ENCODE assay signal across 19 cellular contexts in the genomic region with DNA sequence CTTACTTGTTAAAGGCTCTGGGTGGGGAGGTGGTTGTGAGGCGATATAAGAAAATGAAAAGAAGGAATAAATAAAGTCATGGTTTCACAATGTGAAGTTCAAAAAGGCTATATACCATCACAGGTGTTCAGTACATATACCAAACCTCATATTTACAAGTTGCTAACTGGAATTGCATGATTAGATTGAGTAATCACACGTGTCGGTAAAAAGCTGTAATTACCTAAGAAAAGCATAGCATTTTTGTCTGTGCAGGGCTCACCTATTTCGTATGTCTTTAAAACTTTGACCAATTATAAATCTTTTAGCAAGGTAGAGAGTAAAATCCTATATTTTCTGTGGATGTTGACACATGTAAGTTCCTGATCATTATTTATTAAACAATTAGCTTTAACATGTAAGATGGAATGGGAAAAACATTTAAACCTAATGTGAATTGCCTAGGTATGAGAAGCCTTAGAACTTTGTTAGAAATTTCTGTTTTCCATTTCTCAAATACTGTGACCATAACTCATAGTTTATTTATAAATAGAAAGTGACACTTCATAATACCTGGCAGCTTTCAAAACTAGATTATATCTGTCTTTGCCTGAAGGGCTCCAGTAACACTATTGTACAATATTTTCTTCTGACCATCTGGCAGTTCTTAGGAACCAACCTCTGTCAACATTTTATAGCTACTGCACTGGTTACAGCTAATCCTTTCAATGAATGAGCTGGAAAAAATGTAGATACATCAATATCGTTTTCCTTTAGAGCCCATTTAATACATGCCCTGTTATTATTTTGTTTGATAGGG.
DNase-seq lines count a peak whose midpoint lies in the region; ATAC-seq and TF ChIP-seq lines count a peak whose summit lies in the region.
"Had no signal": no experiment of that assay in that cellular context is flagged by ENCODE, and none has a peak within 500 bp of the region (broad histone marks: within the 10 kb centered on the region; RNA-seq: fewer than 3 reads in every experiment).

No MANE protein-coding gene starts in this region.

- peaks cover 9% of the 10 kb centered on the region for H3K4me1 ChIP-seq in endocrine pancreas (ENCODE audit: control insufficient read depth, insufficient read depth, low read length)
- no peaks in the 10 kb centered on the region for H3K4me1 ChIP-seq in A673 (ENCODE audit: insufficient read depth, low read length, poor library complexity, severe bottlenecking)
- H3K4me1 ChIP-seq in hepatocyte (ENCODE audit: insufficient read depth): no peaks in the 10 kb centered on the region
- H3K4me1 ChIP-seq: ascending aorta, thyroid gland had no signal

- no peaks in the 10 kb centered on the region for H3K9me2 ChIP-seq in hepatocyte (replicated peaks; ENCODE audit: insufficient read depth)

- peak; percentile 56 for ATAC-seq in GM21390 (IDR thresholded peaks at IDR 0.05; ENCODE audit: unreplicated experiment)
- ATAC-seq in GM19463 (IDR thresholded peaks at IDR 0.05; ENCODE audit: unreplicated experiment): no peak
- ATAC-seq in CD4-positive, alpha-beta T cell (ENCODE audit: poor library complexity): no peak
- ATAC-seq: HepG2, natural killer cell had no signal

- no peak overlapping the region for H2AFZ ChIP-seq in hepatocyte

- no peaks in the 10 kb centered on the region for H4K20me1 ChIP-seq in hepatocyte (ENCODE audit: insufficient read depth, poor library complexity, severe bottlenecking)

- H3K4me3 Mint-ChIP-seq in CD4-positive, alpha-beta T cell: no peak overlapping the region
- H3K4me3 Mint-ChIP-seq: activated CD4-positive, alpha-beta memory T cell treated with anti-CD3 and anti-CD28 coated beads, Interleukin-2, amount 10 ng/mL, durations not matched to agents 7 days and 5 days; natural killer cell had no signal

- H3K27ac Mint-ChIP-seq in CD4-positive, alpha-beta T cell: no peak overlapping the region
- H3K27ac Mint-ChIP-seq: activated CD4-positive, alpha-beta memory T cell treated with anti-CD3 and anti-CD28 coated beads, Interleukin-2, amount 10 ng/mL, durations not matched to agents 7 days and 5 days; activated T-helper 2 cell treated with anti-CD3 and anti-CD28 coated beads, Interferon-gamma antibody, Interleukin-2, Interleukin-4, amounts not matched to agents 10 μg/mL and 5 μg/mL and 100 μg/mL, durations not matched to agents 14 hours and 24 hours and 36 hours; natural killer cell had no signal

- H3K36me3 Mint-ChIP-seq in CD4-positive, alpha-beta T cell (ENCODE audit: low read depth): peaks cover 7% of the 10 kb centered on the region
- H3K36me3 Mint-ChIP-seq: natural killer cell had no signal

- H3K79me2 ChIP-seq in hepatocyte: no peaks in the 10 kb centered on the region

- intact Hi-C loops in A673 (cut with micrococcal nuclease; ENCODE audit: unreplicated experiment): no loop called here
- intact Hi-C loops in CD4-positive, alpha-beta T cell (cut with DNase I, micrococcal nuclease): no loop called here

- no TSS peak for BruUV-seq in A673 (replicated peaks; lab: Mats Ljungman, UMichigan)

- H3K36me3 ChIP-seq in endocrine pancreas (ENCODE audit: control insufficient read depth, insufficient read depth, low read length): no peaks in the 10 kb centered on the region
- H3K36me3 ChIP-seq in A673 (ENCODE audit: insufficient read depth, low read length, poor library complexity, severe bottlenecking): no peaks in the 10 kb centered on the region
- no peaks in the 10 kb centered on the region for H3K36me3 ChIP-seq in hepatocyte (replicated peaks; ENCODE audit: insufficient read depth, low read depth)
- H3K36me3 ChIP-seq: ascending aorta, BE2C, thyroid gland had no signal

- no peak overlapping the region for H3K27ac ChIP-seq in A673 (ENCODE audit: low read depth, low read length, poor library complexity, severe bottlenecking)
- no peak overlapping the region for H3K27ac ChIP-seq in CD4-positive, alpha-beta T cell (ENCODE audit: low read depth, low read length)
- no peak overlapping the region for H3K27ac ChIP-seq in hepatocyte
- H3K27ac ChIP-seq: ascending aorta, thyroid gland had no signal

- H3K27me3 Mint-ChIP-seq in CD4-positive, alpha-beta T cell: no peaks in the 10 kb centered on the region
- H3K27me3 Mint-ChIP-seq: activated CD4-positive, alpha-beta memory T cell treated with anti-CD3 and anti-CD28 coated beads, Interleukin-2, amount 10 ng/mL, durations not matched to agents 7 days and 5 days had no signal

- CTCF ChIA-PET in A673 (lab: Charles Lee): no interaction called here
- CTCF ChIA-PET in CD4-positive, alpha-beta T cell (lab: Charles Lee): interaction anchor here (0.7 kb wide), 1 partner anchor 35 kb away, joined by 3 read pairs; no protein-coding TSS in a partner anchor

- H3K4me2 ChIP-seq in hepatocyte: no peak overlapping the region

- POLR2A ChIA-PET in A673 (lab: Charles Lee; ENCODE audit: low non-redundant PET): interaction anchor here (0.6 kb wide), 1 partner anchor 204 kb away, joined by 3 read pairs; no protein-coding TSS in a partner anchor
- POLR2A ChIA-PET in CD4-positive, alpha-beta T cell (lab: Charles Lee): interaction anchor here (1.4 kb wide), 1 partner anchor 20 kb away, joined by 3 read pairs; no protein-coding TSS in a partner anchor

- H3K9me3 ChIP-seq in endocrine pancreas (ENCODE audit: control insufficient read depth, low read length) (no peaks in the 10 kb centered on the region), A673 (ENCODE audit: low read depth, low read length, poor library complexity, severe bottlenecking) (no peaks in the 10 kb centered on the region), hepatocyte (ENCODE audit: low read depth) (peaks cover 6% of the 10 kb centered on the region)
- no peaks in the 10 kb centered on the region for H3K9me3 ChIP-seq in CD4-positive, alpha-beta T cell (ENCODE audit: control insufficient read depth, low read length)
- H3K9me3 ChIP-seq: ascending aorta, BE2C, thyroid gland had no signal

- 61% methylated on average over 5 of the region's 5 CpGs for WGBS in hepatocyte (ENCODE audit: low lambda C conversion rate, missing lambda C conversion rate)

- H3K27me3 ChIP-seq in endocrine pancreas (ENCODE audit: control insufficient read depth, insufficient read depth, low read length): no peaks in the 10 kb centered on the region
- H3K27me3 ChIP-seq in A673 (replicated peaks; ENCODE audit: insufficient read depth, low read depth, low read length, poor library complexity): no peaks in the 10 kb centered on the region
- H3K27me3 ChIP-seq in CD4-positive, alpha-beta T cell (ENCODE audit: control insufficient read depth, insufficient read depth, low read length): no peaks in the 10 kb centered on the region
- H3K27me3 ChIP-seq in hepatocyte: no peaks in the 10 kb centered on the region
- H3K27me3 ChIP-seq: ascending aorta, BE2C, thyroid gland had no signal

- H3K9me3 Mint-ChIP-seq in CD4-positive, alpha-beta T cell: peaks cover 2% of the 10 kb centered on the region
- H3K9me3 Mint-ChIP-seq: activated CD4-positive, alpha-beta memory T cell treated with anti-CD3 and anti-CD28 coated beads, Interleukin-2, amount 10 ng/mL, durations not matched to agents 7 days and 5 days; activated T-helper 2 cell treated with anti-CD3 and anti-CD28 coated beads, Interferon-gamma antibody, Interleukin-2, Interleukin-4, amounts not matched to agents 10 μg/mL and 5 μg/mL and 100 μg/mL, durations not matched to agents 14 hours and 24 hours and 36 hours; natural killer cell had no signal

- H3K4me3 ChIP-seq in endocrine pancreas (ENCODE audit: control insufficient read depth, insufficient read depth, low read length) (peak overlapping the region; percentile 29), A673 (ENCODE audit: low read depth, low read length, poor library complexity, severe bottlenecking) (no peak overlapping the region), hepatocyte (no peak overlapping the region)
- H3K4me3 ChIP-seq: ascending aorta, thyroid gland had no signal

- no peak overlapping the region for H3K9ac ChIP-seq in endocrine pancreas (ENCODE audit: control insufficient read depth, insufficient read depth, low read length)

- TF ChIP-seq CTCF in A673 (conservative IDR thresholded peaks at IDR 0.05; ENCODE audit: low read depth, low read length): no peak
- TF ChIP-seq CTCF in CD4-positive, alpha-beta T cell (IDR thresholded peaks at IDR 0.05): no peak
- TF ChIP-seq CTCF in hepatocyte (IDR thresholded peaks at IDR 0.05; ENCODE audit: poor library complexity): no peak

- H3K4me1 Mint-ChIP-seq in CD4-positive, alpha-beta T cell (ENCODE audit: low read depth): no peaks in the 10 kb centered on the region
- H3K4me1 Mint-ChIP-seq: activated CD4-positive, alpha-beta memory T cell treated with anti-CD3 and anti-CD28 coated beads, Interleukin-2, amount 10 ng/mL, durations not matched to agents 7 days and 5 days; natural killer cell had no signal

- DNase-seq in GM04504 (ENCODE audit: low read depth) (peak; percentile 14), NCI-H2171 (lab: John Stamatoyannopoulos, UW) (peak; percentile 39), A673 (ENCODE audit: low spot score) (no peak), hepatocyte (ENCODE audit: low spot score) (no peak)
- no peak for DNase-seq in CD4-positive, alpha-beta T cell
- DNase-seq: activated CD4-positive, alpha-beta memory T cell treated with anti-CD3 and anti-CD28 coated beads, Interleukin-2, amount 10 ng/mL, durations not matched to agents 7 days and 5 days; BE2C; DMS79; natural killer cell; NCI-H1092; NCI-H748 treated with DMSO at 0.1 percent for 48 hours; SHP77 treated with DMSO at 0.1 percent for 48 hours; thyroid gland had no signal

Comparison
In these comparisons a context has a peak if more than half of its experiments do, and no peak if none do; other contexts are left out.
1. DNase-seq: peak in GM04504 (single experiment) and NCI-H2171 (single experiment); none in A673 (single experiment), CD4-positive, alpha-beta T cell (0 of 10) and hepatocyte (single experiment).